ENCODE assay signal across 19 cellular contexts in the genomic region with DNA sequence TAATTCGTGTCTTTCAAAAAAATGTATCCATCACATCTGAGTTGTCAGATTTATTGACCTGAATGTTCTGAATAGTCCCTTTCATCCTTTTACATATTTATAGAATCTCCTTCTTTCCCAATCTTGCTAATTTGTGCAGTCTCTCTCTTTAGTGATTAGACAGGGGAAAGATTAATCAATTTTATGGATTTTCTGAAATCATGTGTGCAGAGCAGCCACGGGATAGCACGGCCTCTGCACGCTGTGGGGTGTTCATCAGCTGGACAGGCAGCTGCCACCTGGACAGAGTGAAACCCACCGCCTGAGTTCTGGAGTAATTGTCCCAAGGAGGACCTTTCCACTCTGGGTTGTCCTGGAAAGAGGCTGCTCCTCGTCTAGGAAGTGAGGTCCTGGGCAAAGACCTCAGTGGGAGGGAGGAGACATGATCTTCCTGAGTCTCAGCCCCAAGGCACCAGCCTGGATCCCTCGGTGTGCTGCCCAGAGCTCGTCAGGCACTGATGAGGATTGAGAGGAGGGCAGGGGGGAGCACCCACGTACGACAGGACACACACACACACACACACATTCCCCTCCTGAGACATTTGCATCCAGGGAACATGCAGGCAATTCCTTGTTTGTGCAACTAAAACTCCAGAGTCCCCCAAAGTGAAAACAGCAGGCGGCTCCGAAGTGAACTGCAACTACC. TPM values are rescaled to one million over a fixed set of nuclear protein-coding genes. Genes with fewer than 3 reads are reported as not detected.
"Had no signal": no experiment of that assay in that cellular context is flagged by ENCODE, and none has a peak within 500 bp of the region (broad histone marks: within the 10 kb centered on the region; RNA-seq: fewer than 3 reads in every experiment).

No MANE protein-coding gene starts in this region.

- H3K27me3 ChIP-seq: ascending aorta, pancreas had no signal

- H3K27ac Mint-ChIP-seq: activated CD8-positive, alpha-beta T cell treated with anti-CD3 and anti-CD28 coated beads, Interleukin-2, amount 10 ng/mL, durations not matched to agents 7 days and 5 days; activated naive CD8-positive, alpha-beta T cell treated with anti-CD3 and anti-CD28 coated beads, Interleukin-2, amount 50 U/mL, for 24 hours; stimulated activated effector memory CD8-positive, alpha-beta T cell treated with anti-CD3 and anti-CD28 coated beads, Interleukin-12 subunit alpha, Interleukin-12 subunit beta, amount 100 ng/mL, for 72 hours; T-cell had no signal

- H3K4me3 Mint-ChIP-seq: activated CD8-positive, alpha-beta T cell treated with anti-CD3 and anti-CD28 coated beads, Interleukin-2, amount 10 ng/mL, durations not matched to agents 7 days and 5 days; activated naive CD8-positive, alpha-beta T cell treated with anti-CD3 and anti-CD28 coated beads, Interleukin-2, amount 50 U/mL, for 24 hours; stimulated activated effector memory CD8-positive, alpha-beta T cell treated with anti-CD3 and anti-CD28 coated beads, Interleukin-12 subunit alpha, Interleukin-12 subunit beta, amount 100 ng/mL, for 72 hours; T-cell had no signal

- H3K4me1 Mint-ChIP-seq: T-cell had no signal

- H3K4me3 ChIP-seq: ascending aorta, pancreas, skin epidermis, tibial nerve had no signal

- H3K4me1 ChIP-seq: ascending aorta, tibial nerve had no signal

- H3K9me3 Mint-ChIP-seq: activated naive CD8-positive, alpha-beta T cell treated with anti-CD3 and anti-CD28 coated beads, Interleukin-2, amount 50 U/mL, for 24 hours; T-cell had no signal

- ATAC-seq: activated CD8-positive, alpha-beta T cell treated with anti-CD3 and anti-CD28 coated beads, Interleukin-2, amount 10 ng/mL, durations not matched to agents 7 days and 5 days; activated naive CD8-positive, alpha-beta T cell treated with anti-CD3 and anti-CD28 coated beads, Interleukin-2, amount 50 U/mL, for 24 hours; stimulated activated effector memory CD8-positive, alpha-beta T cell treated with anti-CD3 and anti-CD28 coated beads, Interleukin-12 subunit alpha, Interleukin-12 subunit beta, amount 100 ng/mL, for 72 hours; T-cell had no signal

- H3K36me3 ChIP-seq: ascending aorta, pancreas, tibial nerve, WERI-Rb-1 had no signal

- H3K9me3 ChIP-seq: ascending aorta, pancreas, tibial nerve had no signal

- H3K27ac ChIP-seq: ascending aorta, skin epidermis, tibial nerve, WERI-Rb-1 had no signal

- DNase-seq: activated CD4-positive, alpha-beta T cell treated with anti-CD3 and anti-CD28 coated beads for 48 hours; activated CD8-positive, alpha-beta T cell treated with anti-CD3 and anti-CD28 coated beads, Interleukin-2, amount 10 ng/mL, durations not matched to agents 7 days and 5 days; activated naive CD4-positive, alpha-beta T cell treated with Interleukin-2 at 50 U/mL for 16 hours; activated naive CD8-positive, alpha-beta T cell treated with anti-CD3 and anti-CD28 coated beads, Interleukin-2, amount 50 U/mL, for 24 hours; effector CD8-positive, alpha-beta T cell; pancreas; retina; T-cell; WERI-Rb-1 had no signal

- H3K36me3 Mint-ChIP-seq: T-cell had no signal

RNA-seq across cellular contexts. Expression of gene KRTAP5-6, which starts 22.7 kb away (rescaled TPM):
- total RNA-seq: activated CD8-positive, alpha-beta T cell treated with anti-CD3 and anti-CD28 coated beads, Interleukin-2, amount 10 ng/mL, durations not matched to agents 7 days and 5 days; ascending aorta; bronchial epithelial cell; fibroblast of lung; frontal cortex; lung microvascular endothelial cell; pancreas; SK-MEL-5; T-cell; tibial nerve had no signal
- polyA plus RNA-seq: fibroblast of lung, neural cell, pancreas had no signal

RNA-seq across cellular contexts. Expression of gene KRTAP5-5, which starts 44.8 kb away (rescaled TPM):
- total RNA-seq: activated CD8-positive, alpha-beta T cell treated with anti-CD3 and anti-CD28 coated beads, Interleukin-2, amount 10 ng/mL, durations not matched to agents 7 days and 5 days; ascending aorta; bronchial epithelial cell; fibroblast of lung; frontal cortex; lung microvascular endothelial cell; pancreas; SK-MEL-5; T-cell; tibial nerve had no signal
- polyA plus RNA-seq: fibroblast of lung, neural cell had no signal

RNA-seq across cellular contexts. Expression of gene KRTAP5-4, which starts 52.4 kb away (rescaled TPM):
- total RNA-seq: activated CD8-positive, alpha-beta T cell treated with anti-CD3 and anti-CD28 coated beads, Interleukin-2, amount 10 ng/mL, durations not matched to agents 7 days and 5 days; ascending aorta; bronchial epithelial cell; fibroblast of lung; frontal cortex; lung microvascular endothelial cell; pancreas; SK-MEL-5; T-cell; tibial nerve had no signal
- polyA plus RNA-seq: fibroblast of lung, neural cell, pancreas had no signal
